In genomic region chr3:139540686-139541085, GRCh38 we compare ENCODE assay signal across 14 cellular contexts. TPM values are rescaled to one million over a fixed set of nuclear protein-coding genes. Genes with fewer than 3 reads are reported as not detected.
DNase-seq lines count a peak whose midpoint lies in the region; ATAC-seq and FAIRE-seq lines count a peak whose summit lies in the region.
"Had no signal": no experiment of that assay in that cellular context is flagged by ENCODE, and none has a peak within 500 bp of the region (broad histone marks: within the 10 kb centered on the region; RNA-seq: fewer than 3 reads in every experiment).

No MANE protein-coding gene starts in this region.

- peaks cover 49% of the 10 kb centered on the region for H3K27me3 Mint-ChIP-seq in central memory CD8-positive, alpha-beta T cell

- no CpG with 5 or more reads among the region's 3 CpGs for WGBS in neuronal stem cell (ENCODE audit: extremely low coverage in 2 of 2, insufficient read length in 2 of 2, insufficient replicate concordance in 1 of 2), 2 donors

- no peaks in the 10 kb centered on the region for H3K4me1 Mint-ChIP-seq in central memory CD8-positive, alpha-beta T cell

- ATAC-seq in central memory CD8-positive, alpha-beta T cell (replicated peaks; ENCODE audit: extremely low read depth, poor library complexity, severe bottlenecking), result peak; percentile 10
- ATAC-seq: A549, T-cell had no signal

- DNase-seq in NCI-H2107 treated with DMSO at 0.1 percent for 48 hours (lab: John Stamatoyannopoulos, UW; ENCODE audit: unreplicated experiment) (peak; percentile 60), NCI-H2107 (lab: John Stamatoyannopoulos, UW) (no peak), NCI-H2081 treated with DMSO at 0.1 percent for 48 hours (lab: John Stamatoyannopoulos, UW) (peak; percentile 33), neuronal stem cell (ENCODE audit: low spot score) (no peak), frontal cortex (ENCODE audit: low spot score in 2 of 2) (no peak), NCI-H510A treated with DMSO at 0.1 percent for 48 hours (lab: John Stamatoyannopoulos, UW) (no peak), GF-D8 (lab: John Stamatoyannopoulos, UW) (no peak)
- DNase-seq in central memory CD8-positive, alpha-beta T cell (ENCODE audit: low spot score in 2 of 2), result no peak
- DNase-seq: activated CD4-positive, alpha-beta memory T cell treated with anti-CD3 and anti-CD28 coated beads for 36 hours; kidney; T-cell had no signal

- no peak overlapping the region for H4K8ac ChIP-seq in neuronal stem cell (ENCODE audit: low read depth, low read length)

- H3K27ac Mint-ChIP-seq in central memory CD8-positive, alpha-beta T cell (ENCODE audit: low read depth), result no peak overlapping the region
- H3K27ac Mint-ChIP-seq: activated CD4-positive, alpha-beta memory T cell treated with anti-CD3 and anti-CD28 coated beads for 36 hours; IgD-negative memory B cell; T-cell had no signal

- H2AK5ac ChIP-seq in neuronal stem cell (ENCODE audit: low read depth, low read length), result no peak overlapping the region

- H3K36me3 ChIP-seq in neuronal stem cell (replicated peaks in 1 of 2; ENCODE audit: control insufficient read depth in 2 of 2, insufficient read depth in 2 of 2, low read length in 2 of 2), result no peaks in the 10 kb centered on the region
- H3K36me3 ChIP-seq: upper lobe of left lung had no signal

- no peak overlapping the region for H3K23ac ChIP-seq in neuronal stem cell (ENCODE audit: low read depth, low read length, poor library complexity)

- no peak overlapping the region for H3K4ac ChIP-seq in neuronal stem cell (ENCODE audit: low read length)

- H4K91ac ChIP-seq in neuronal stem cell (ENCODE audit: low read depth, low read length, poor library complexity), result no peak overlapping the region

- H2BK5ac ChIP-seq in neuronal stem cell (ENCODE audit: low read length), result no peak overlapping the region

- no peak overlapping the region for H3K4me3 Mint-ChIP-seq in central memory CD8-positive, alpha-beta T cell
- H3K4me3 Mint-ChIP-seq: activated CD4-positive, alpha-beta memory T cell treated with anti-CD3 and anti-CD28 coated beads for 36 hours; IgD-negative memory B cell had no signal

- no peak overlapping the region for H2BK120ac ChIP-seq in neuronal stem cell (ENCODE audit: low read depth, low read length)

- H3K9me3 Mint-ChIP-seq in central memory CD8-positive, alpha-beta T cell, result no peaks in the 10 kb centered on the region
- H3K9me3 Mint-ChIP-seq: activated CD4-positive, alpha-beta memory T cell treated with anti-CD3 and anti-CD28 coated beads for 36 hours; T-cell had no signal

- H3K79me1 ChIP-seq in neuronal stem cell (ENCODE audit: low read depth, low read length), result no peaks in the 10 kb centered on the region

- peaks cover 4 to 6% of the 10 kb centered on the region in 2 donors for H3K9me3 ChIP-seq in neuronal stem cell (replicated peaks in 1 of 2; ENCODE audit: control insufficient read depth in 2 of 2, insufficient read depth in 1 of 2, low read depth in 1 of 2, low read length in 2 of 2)
- H3K9me3 ChIP-seq: A549, upper lobe of left lung had no signal

- H3K4me1 ChIP-seq in neuronal stem cell (ENCODE audit: control insufficient read depth in 2 of 2, insufficient read depth in 1 of 2, low read depth in 1 of 2, low read length in 2 of 2), result peaks cover 18 to 22% of the 10 kb centered on the region in 2 donors
- H3K4me1 ChIP-seq: A549 had no signal

- H3K27ac ChIP-seq in neuronal stem cell (replicated peaks; ENCODE audit: low read length), result no peak overlapping the region
- H3K27ac ChIP-seq: A549 had no signal

- H2BK12ac ChIP-seq in neuronal stem cell (ENCODE audit: low read length), result no peak overlapping the region

- H3K4me3 ChIP-seq in neuronal stem cell (ENCODE audit: low read length in 2 of 2), result peak overlapping the region in 1 of 2 donors; percentile 48
- H3K4me3 ChIP-seq: A549 had no signal

- H3K14ac ChIP-seq in neuronal stem cell (ENCODE audit: low read length), result no peak overlapping the region

- no peak overlapping the region for H3K9ac ChIP-seq in neuronal stem cell (ENCODE audit: low read depth, low read length, poor library complexity)

- peaks cover 0 to 45% (median 0%) of the 10 kb centered on the region in 3 experiments for H3K27me3 ChIP-seq in neuronal stem cell (ENCODE audit: control insufficient read depth in 3 of 3, insufficient read depth in 3 of 3, low read depth in 1 of 3, low read length in 3 of 3)
- H3K27me3 ChIP-seq: upper lobe of left lung had no signal

- peak overlapping the region; percentile 1 for H2AFZ ChIP-seq in neuronal stem cell (ENCODE audit: low read length)

- H3K36me3 Mint-ChIP-seq in central memory CD8-positive, alpha-beta T cell (ENCODE audit: insufficient read depth), result no peaks in the 10 kb centered on the region
- H3K36me3 Mint-ChIP-seq: activated CD4-positive, alpha-beta memory T cell treated with anti-CD3 and anti-CD28 coated beads for 36 hours; IgD-negative memory B cell; T-cell had no signal

- no peak for FAIRE-seq in frontal cortex (lab: Jason Lieb, UNC)
- FAIRE-seq: A549, kidney had no signal

- H3K4me2 ChIP-seq in neuronal stem cell (ENCODE audit: insufficient read depth, low read length, poor library complexity, severe bottlenecking), result no peak overlapping the region

- no peak overlapping the region for H2BK15ac ChIP-seq in neuronal stem cell (ENCODE audit: low read length)

- no peak overlapping the region for H3K18ac ChIP-seq in neuronal stem cell (ENCODE audit: low read length)

RNA-seq across cellular contexts. Expression of gene RBP1, which starts 1.1 kb away (rescaled TPM):
- 19.0 TPM for polyA plus RNA-seq in neuronal stem cell (2013, experiment 1 of 2)
- 18.2 TPM for polyA plus RNA-seq in neuronal stem cell (2013, experiment 2 of 2)
- 32.6 TPM for total RNA-seq in frontal cortex
- total RNA-seq: activated CD4-positive, alpha-beta memory T cell treated with anti-CD3 and anti-CD28 coated beads for 36 hours had no signal
- polyA plus RNA-seq: IgD-negative memory B cell had no signal

Comparison
In these comparisons a context has a peak if more than half of its experiments do, and no peak if none do; other contexts are left out.
1. DNase-seq: peak in NCI-H2107 treated with DMSO at 0.1 percent for 48 hours (single experiment) and NCI-H2081 treated with DMSO at 0.1 percent for 48 hours (single experiment); none in NCI-H2107 (single experiment), central memory CD8-positive, alpha-beta T cell (0 of 2), neuronal stem cell (single experiment), frontal cortex (0 of 2), NCI-H510A treated with DMSO at 0.1 percent for 48 hours (single experiment) and GF-D8 (single experiment).